ENCODE assay signal across 8 cellular contexts in genomic region chr7:87312215-87312865, GRCh38. TPM values are rescaled to one million over a fixed set of nuclear protein-coding genes. Genes with fewer than 3 reads are reported as not detected.
DNase-seq lines count a peak whose midpoint lies in the region; ATAC-seq and TF ChIP-seq lines count a peak whose summit lies in the region.

No MANE protein-coding gene starts in this region.

- H3K36me3 Mint-ChIP-seq in progenitor cell of endocrine pancreas (ENCODE audit: insufficient read depth): no peaks in the 10 kb centered on the region

- H3K4me3 Mint-ChIP-seq in progenitor cell of endocrine pancreas (ENCODE audit: low read depth): no peak overlapping the region

- peaks cover 4% of the 10 kb centered on the region for H3K9me3 Mint-ChIP-seq in progenitor cell of endocrine pancreas (ENCODE audit: low read depth)

- H3K27me3 Mint-ChIP-seq in progenitor cell of endocrine pancreas: no peaks in the 10 kb centered on the region

- H3K27me3 ChIP-seq in Karpas-422 (ENCODE audit: low read length) (no peaks in the 10 kb centered on the region), gastroesophageal sphincter (peaks cover 11% of the 10 kb centered on the region), uterus (no peaks in the 10 kb centered on the region)

- H3K27ac Mint-ChIP-seq in progenitor cell of endocrine pancreas: no peak overlapping the region

- H3K79me2 ChIP-seq in Karpas-422 (ENCODE audit: low read length): no peaks in the 10 kb centered on the region

- TF ChIP-seq POLR2A in gastroesophageal sphincter (IDR thresholded peaks at IDR 0.05): no peak
- no peak for TF ChIP-seq POLR2A in uterus (IDR thresholded peaks at IDR 0.05)

- H3K27ac ChIP-seq in Karpas-422 (ENCODE audit: low read length) (no peak overlapping the region), RWPE1 (no peak overlapping the region), gastroesophageal sphincter (no peak overlapping the region), uterus (no peak overlapping the region)

- no peaks in the 10 kb centered on the region for H4K20me1 ChIP-seq in Karpas-422 (ENCODE audit: insufficient read depth, low read depth, low read length)

- POLR2A ChIA-PET in RWPE1 (lab: Yijun Ruan, JAX; ENCODE audit: low non-redundant PET): no interaction called here

- intact Hi-C loops in uterus (cut with DNase I; ENCODE audit: low total_unique reads): loop anchor here (5.0 kb wide), 1 partner anchor 105 kb away; no protein-coding TSS in a partner anchor

- no peaks in the 10 kb centered on the region for H3K36me3 ChIP-seq in Karpas-422 (ENCODE audit: insufficient read depth, low read length)
- H3K36me3 ChIP-seq in gastroesophageal sphincter: no peaks in the 10 kb centered on the region
- no peaks in the 10 kb centered on the region for H3K36me3 ChIP-seq in uterus

- DNase-seq in ELR (ENCODE audit: low read depth) (peak; percentile 65), Karpas-422 (peak; percentile 88), RWPE1 (ENCODE audit: low spot score) (peak; percentile 75), progenitor cell of endocrine pancreas (ENCODE audit: low spot score, unreplicated experiment) (peak; percentile 29), uterus (peak; percentile 45)
- peak; percentile 35 for DNase-seq in activated T-helper 9 cell treated with anti-CD3 and anti-CD28 coated beads, Interleukin-2, amount 50 U/mL, for 16 hours (ENCODE audit: low read depth)

- H3K9me2 ChIP-seq in Karpas-422 (replicated peaks; ENCODE audit: insufficient read depth, low read length): no peaks in the 10 kb centered on the region

- no peak overlapping the region for H3K9ac ChIP-seq in Karpas-422 (ENCODE audit: low read length)

- H2AFZ ChIP-seq in Karpas-422 (ENCODE audit: low read length): no peak overlapping the region

- ATAC-seq in GM21723 (IDR thresholded peaks at IDR 0.05; ENCODE audit: unreplicated experiment) (peak; percentile 62), gastroesophageal sphincter (peak; percentile 69)

- no peak overlapping the region for H3K4me2 ChIP-seq in Karpas-422 (ENCODE audit: low read depth, low read length, poor library complexity, severe bottlenecking)

- CTCF ChIA-PET in RWPE1 (lab: Yijun Ruan, JAX): interaction anchor here (0.5 to 1.1 kb wide), 10 partner anchors 62 to 716 kb away, joined by 3 to 19 read pairs (median 4); no protein-coding TSS in a partner anchor

- no peaks in the 10 kb centered on the region for H3K4me1 ChIP-seq in Karpas-422 (ENCODE audit: low read length)
- H3K4me1 ChIP-seq in gastroesophageal sphincter: peaks cover 0 to 8% (median 0%) of the 10 kb centered on the region in 3 donors
- no peaks in the 10 kb centered on the region for H3K4me1 ChIP-seq in uterus

- 19 to 33% methylated on average over 2 of the region's 2 CpGs for WGBS in gastroesophageal sphincter (ENCODE audit: low coverage in 1 of 2), 2 donors

- TF ChIP-seq CTCF in RWPE1 (conservative IDR thresholded peaks at IDR 0.05; ENCODE audit: low read depth) (peak; percentile 99), gastroesophageal sphincter (IDR thresholded peaks at IDR 0.05) (peak; percentile 84 to 99 (median 93)), progenitor cell of endocrine pancreas (IDR thresholded peaks at IDR 0.05; ENCODE audit: unreplicated experiment) (peak; percentile 99), uterus (IDR thresholded peaks at IDR 0.05) (peak; percentile 87 to 93 (median 90))

- no peak for TF ChIP-seq EP300 in gastroesophageal sphincter (IDR thresholded peaks at IDR 0.05)

- H3K4me3 ChIP-seq in Karpas-422 (ENCODE audit: low read length) (no peak overlapping the region), gastroesophageal sphincter (no peak overlapping the region), uterus (no peak overlapping the region)

- H3K9me3 ChIP-seq in Karpas-422 (ENCODE audit: low read length) (no peaks in the 10 kb centered on the region), gastroesophageal sphincter (no peaks in the 10 kb centered on the region), uterus (no peaks in the 10 kb centered on the region)

- no peaks in the 10 kb centered on the region for H3K4me1 Mint-ChIP-seq in progenitor cell of endocrine pancreas (ENCODE audit: low read depth)

RNA-seq across cellular contexts. Expression of gene CROT, which starts 33.1 kb away (rescaled TPM):
- total RNA-seq in Karpas-422 (2014; rRNA removed; shearing (Covaris generic); ENCODE audit: low replicate concordance): 11.8 and 15.3 TPM in 2 replicates
- 10 to 100 TPM; 12.0 to 20.7 (median 12.7) TPM for total RNA-seq in gastroesophageal sphincter
- total RNA-seq in progenitor cell of endocrine pancreas: 18.1 and 20.9 TPM in 2 replicates
- total RNA-seq in uterus: 10 to 100 TPM in 2 of 4 donors, 1 to 10 TPM in 2; 4.1 to 43.0 (median 14.0) TPM

Comparison
In these comparisons a context has a peak if more than half of its experiments do, and no peak if none do; other contexts are left out.
1. DNase-seq: peak in every context shown above with its lines; median percentile 88 in Karpas-422; 75 in RWPE1; 65 in ELR; 45 in uterus; 35 in activated T-helper 9 cell treated with anti-CD3 and anti-CD28 coated beads, Interleukin-2, amount 50 U/mL, for 16 hours; 29 in progenitor cell of endocrine pancreas.